2 cellular contexts compared by ENCODE assay signal in the genomic region with DNA sequence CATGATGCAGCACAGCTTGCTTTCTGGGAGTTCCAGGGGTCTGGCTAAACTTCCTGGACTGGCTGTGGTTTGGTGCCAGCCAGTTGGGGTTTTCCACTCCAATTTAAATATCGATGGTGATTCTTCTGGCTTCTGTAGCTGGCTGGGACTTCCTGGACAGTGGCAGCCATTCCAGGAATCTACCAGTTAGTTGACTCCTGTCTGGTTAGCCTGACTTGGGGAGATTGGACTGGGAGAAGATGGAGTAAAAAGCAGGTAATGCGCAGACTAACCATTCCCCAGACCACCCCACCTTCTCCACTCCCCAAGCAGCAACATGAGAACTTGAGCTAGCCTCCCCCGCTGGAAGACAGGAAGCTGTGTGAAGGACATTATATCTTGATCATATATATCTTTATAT.
TF ChIP-seq lines count a peak whose summit lies in the region.

No MANE protein-coding gene starts in this region.

TF ChIP-seq in HCT116, 20 proteins besides CTCF, POLR2A, EP300 and RAD21:
- no peak for TF ChIP-seq SP1 (IDR thresholded peaks at IDR 0.05; ENCODE audit: low read depth)
- TF ChIP-seq POLR2AphosphoS5 (IDR thresholded peaks at IDR 0.05; ENCODE audit: low read depth, low read length): no peak
- TF ChIP-seq ZNF274 (IDR thresholded peaks at IDR 0.05; ENCODE audit: low read depth, low read length): no peak
- TF ChIP-seq YY1 (IDR thresholded peaks at IDR 0.05; ENCODE audit: extremely low read depth, insufficient replicate concordance, low read depth, low read length): no peak
- TF ChIP-seq EZH2 (IDR thresholded peaks at IDR 0.05): no peak
- TF ChIP-seq, protein P1, sequence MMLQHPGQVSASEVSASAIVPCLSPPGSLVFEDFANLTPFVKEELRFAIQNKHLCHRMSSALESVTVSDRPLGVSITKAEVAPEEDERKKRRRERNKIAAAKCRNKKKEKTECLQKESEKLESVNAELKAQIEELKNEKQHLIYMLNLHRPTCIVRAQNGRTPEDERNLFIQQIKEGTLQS (IDR thresholded peaks at IDR 0.05): no peak
- no peak for TF ChIP-seq CEBPB (IDR thresholded peaks at IDR 0.05; ENCODE audit: low read depth)
- TF ChIP-seq JUND (IDR thresholded peaks at IDR 0.05): no peak
- no peak for TF ChIP-seq SRF (IDR thresholded peaks at IDR 0.05; ENCODE audit: low read depth)
- TF ChIP-seq, protein P2, sequence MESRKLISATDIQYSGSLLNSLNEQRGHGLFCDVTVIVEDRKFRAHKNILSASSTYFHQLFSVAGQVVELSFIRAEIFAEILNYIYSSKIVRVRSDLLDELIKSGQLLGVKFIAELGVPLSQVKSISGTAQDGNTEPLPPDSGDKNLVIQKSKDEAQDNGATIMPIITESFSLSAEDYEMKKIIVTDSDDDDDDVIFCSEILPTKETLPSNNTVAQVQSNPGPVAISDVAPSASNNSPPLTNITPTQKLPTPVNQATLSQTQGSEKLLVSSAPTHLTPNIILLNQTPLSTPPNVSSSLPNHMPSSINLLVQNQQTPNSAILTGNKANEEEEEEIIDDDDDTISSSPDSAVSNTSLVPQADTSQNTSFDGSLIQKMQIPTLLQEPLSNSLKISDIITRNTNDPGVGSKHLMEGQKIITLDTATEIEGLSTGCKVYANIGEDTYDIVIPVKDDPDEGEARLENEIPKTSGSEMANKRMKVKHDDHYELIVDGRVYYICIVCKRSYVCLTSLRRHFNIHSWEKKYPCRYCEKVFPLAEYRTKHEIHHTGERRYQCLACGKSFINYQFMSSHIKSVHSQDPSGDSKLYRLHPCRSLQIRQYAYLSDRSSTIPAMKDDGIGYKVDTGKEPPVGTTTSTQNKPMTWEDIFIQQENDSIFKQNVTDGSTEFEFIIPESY (IDR thresholded peaks at IDR 0.05; ENCODE audit: extremely low read depth, insufficient replicate concordance, low read length): no peak
- TF ChIP-seq EGR1 (IDR thresholded peaks at IDR 0.05; ENCODE audit: low read depth): no peak
- no peak for TF ChIP-seq EZH2phosphoT487 (IDR thresholded peaks at IDR 0.05; ENCODE audit: borderline replicate concordance)
- TF ChIP-seq ELF1 (IDR thresholded peaks at IDR 0.05; ENCODE audit: borderline replicate concordance, low read depth): no peak

TF ChIP-seq in K562, 482 proteins besides CTCF, POLR2A, EP300 and RAD21:
- TF ChIP-seq, protein P3, sequence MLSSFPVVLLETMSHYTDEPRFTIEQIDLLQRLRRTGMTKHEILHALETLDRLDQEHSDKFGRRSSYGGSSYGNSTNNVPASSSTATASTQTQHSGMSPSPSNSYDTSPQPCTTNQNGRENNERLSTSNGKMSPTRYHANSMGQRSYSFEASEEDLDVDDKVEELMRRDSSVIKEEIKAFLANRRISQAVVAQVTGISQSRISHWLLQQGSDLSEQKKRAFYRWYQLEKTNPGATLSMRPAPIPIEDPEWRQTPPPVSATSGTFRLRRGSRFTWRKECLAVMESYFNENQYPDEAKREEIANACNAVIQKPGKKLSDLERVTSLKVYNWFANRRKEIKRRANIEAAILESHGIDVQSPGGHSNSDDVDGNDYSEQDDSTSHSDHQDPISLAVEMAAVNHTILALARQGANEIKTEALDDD (IDR thresholded peaks at IDR 0.05): peak; percentile 74; the same call in 1 of the 2 replicates
- TF ChIP-seq SP2 (IDR thresholded peaks at IDR 0.05; ENCODE audit: extremely low read depth, low read depth, low read length, poor library complexity, severe bottlenecking) (no peak), SUPT5H (IDR thresholded peaks at IDR 0.05) (no peak), YY1 (IDR thresholded peaks at IDR 0.05; ENCODE audit: borderline replicate concordance in 1 of 3, control insufficient read depth in 1 of 3, extremely low read depth in 1 of 3, insufficient read depth in 3 of 3, insufficient read length in 1 of 3, insufficient replicate concordance in 2 of 3, low read depth in 1 of 3, low read length in 2 of 3) (peak in 1 of 3 experiments; percentile 14), PHB2 (IDR thresholded peaks at IDR 0.05; ENCODE audit: low read depth) (no peak), ZNF707 (CRISPR knock-in tag; conservative IDR thresholded peaks at IDR 0.05) (no peak), PRPF4 (IDR thresholded peaks at IDR 0.05; ENCODE audit: insufficient read depth, low read depth, low read length, poor library complexity, severe bottlenecking) (no peak), CSDE1 (IDR thresholded peaks at IDR 0.05) (no peak), FOXJ2 (tag; IDR thresholded peaks at IDR 0.05) (no peak)
- TF ChIP-seq, protein P4, sequence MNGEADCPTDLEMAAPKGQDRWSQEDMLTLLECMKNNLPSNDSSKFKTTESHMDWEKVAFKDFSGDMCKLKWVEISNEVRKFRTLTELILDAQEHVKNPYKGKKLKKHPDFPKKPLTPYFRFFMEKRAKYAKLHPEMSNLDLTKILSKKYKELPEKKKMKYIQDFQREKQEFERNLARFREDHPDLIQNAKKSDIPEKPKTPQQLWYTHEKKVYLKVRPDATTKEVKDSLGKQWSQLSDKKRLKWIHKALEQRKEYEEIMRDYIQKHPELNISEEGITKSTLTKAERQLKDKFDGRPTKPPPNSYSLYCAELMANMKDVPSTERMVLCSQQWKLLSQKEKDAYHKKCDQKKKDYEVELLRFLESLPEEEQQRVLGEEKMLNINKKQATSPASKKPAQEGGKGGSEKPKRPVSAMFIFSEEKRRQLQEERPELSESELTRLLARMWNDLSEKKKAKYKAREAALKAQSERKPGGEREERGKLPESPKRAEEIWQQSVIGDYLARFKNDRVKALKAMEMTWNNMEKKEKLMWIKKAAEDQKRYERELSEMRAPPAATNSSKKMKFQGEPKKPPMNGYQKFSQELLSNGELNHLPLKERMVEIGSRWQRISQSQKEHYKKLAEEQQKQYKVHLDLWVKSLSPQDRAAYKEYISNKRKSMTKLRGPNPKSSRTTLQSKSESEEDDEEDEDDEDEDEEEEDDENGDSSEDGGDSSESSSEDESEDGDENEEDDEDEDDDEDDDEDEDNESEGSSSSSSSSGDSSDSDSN (IDR thresholded peaks at IDR 0.05; ENCODE audit: borderline replicate concordance in 1 of 2, low read depth in 2 of 2, low read length in 2 of 2): peak in 1 of 2 experiments; percentile 67; a peak in 1 of 4 replicates
- TF ChIP-seq, protein P5, sequence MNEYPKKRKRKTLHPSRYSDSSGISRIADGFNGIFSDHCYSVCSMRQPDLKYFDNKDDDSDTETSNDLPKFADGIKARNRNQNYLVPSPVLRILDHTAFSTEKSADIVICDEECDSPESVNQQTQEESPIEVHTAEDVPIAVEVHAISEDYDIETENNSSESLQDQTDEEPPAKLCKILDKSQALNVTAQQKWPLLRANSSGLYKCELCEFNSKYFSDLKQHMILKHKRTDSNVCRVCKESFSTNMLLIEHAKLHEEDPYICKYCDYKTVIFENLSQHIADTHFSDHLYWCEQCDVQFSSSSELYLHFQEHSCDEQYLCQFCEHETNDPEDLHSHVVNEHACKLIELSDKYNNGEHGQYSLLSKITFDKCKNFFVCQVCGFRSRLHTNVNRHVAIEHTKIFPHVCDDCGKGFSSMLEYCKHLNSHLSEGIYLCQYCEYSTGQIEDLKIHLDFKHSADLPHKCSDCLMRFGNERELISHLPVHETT (CRISPR knock-in tag; conservative IDR thresholded peaks at IDR 0.05 in 1 of 2, IDR thresholded peaks at IDR 0.05 in 1 of 2): peak in 1 of 2 experiments; percentile 44; a peak in 1 of 4 replicates
- TF ChIP-seq, protein P6, sequence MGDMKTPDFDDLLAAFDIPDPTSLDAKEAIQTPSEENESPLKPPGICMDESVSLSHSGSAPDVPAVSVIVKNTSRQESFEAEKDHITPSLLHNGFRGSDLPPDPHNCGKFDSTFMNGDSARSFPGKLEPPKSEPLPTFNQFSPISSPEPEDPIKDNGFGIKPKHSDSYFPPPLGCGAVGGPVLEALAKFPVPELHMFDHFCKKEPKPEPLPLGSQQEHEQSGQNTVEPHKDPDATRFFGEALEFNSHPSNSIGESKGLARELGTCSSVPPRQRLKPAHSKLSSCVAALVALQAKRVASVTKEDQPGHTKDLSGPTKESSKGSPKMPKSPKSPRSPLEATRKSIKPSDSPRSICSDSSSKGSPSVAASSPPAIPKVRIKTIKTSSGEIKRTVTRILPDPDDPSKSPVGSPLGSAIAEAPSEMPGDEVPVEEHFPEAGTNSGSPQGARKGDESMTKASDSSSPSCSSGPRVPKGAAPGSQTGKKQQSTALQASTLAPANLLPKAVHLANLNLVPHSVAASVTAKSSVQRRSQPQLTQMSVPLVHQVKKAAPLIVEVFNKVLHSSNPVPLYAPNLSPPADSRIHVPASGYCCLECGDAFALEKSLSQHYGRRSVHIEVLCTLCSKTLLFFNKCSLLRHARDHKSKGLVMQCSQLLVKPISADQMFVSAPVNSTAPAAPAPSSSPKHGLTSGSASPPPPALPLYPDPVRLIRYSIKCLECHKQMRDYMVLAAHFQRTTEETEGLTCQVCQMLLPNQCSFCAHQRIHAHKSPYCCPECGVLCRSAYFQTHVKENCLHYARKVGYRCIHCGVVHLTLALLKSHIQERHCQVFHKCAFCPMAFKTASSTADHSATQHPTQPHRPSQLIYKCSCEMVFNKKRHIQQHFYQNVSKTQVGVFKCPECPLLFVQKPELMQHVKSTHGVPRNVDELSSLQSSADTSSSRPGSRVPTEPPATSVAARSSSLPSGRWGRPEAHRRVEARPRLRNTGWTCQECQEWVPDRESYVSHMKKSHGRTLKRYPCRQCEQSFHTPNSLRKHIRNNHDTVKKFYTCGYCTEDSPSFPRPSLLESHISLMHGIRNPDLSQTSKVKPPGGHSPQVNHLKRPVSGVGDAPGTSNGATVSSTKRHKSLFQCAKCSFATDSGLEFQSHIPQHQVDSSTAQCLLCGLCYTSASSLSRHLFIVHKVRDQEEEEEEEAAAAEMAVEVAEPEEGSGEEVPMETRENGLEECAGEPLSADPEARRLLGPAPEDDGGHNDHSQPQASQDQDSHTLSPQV (IDR thresholded peaks at IDR 0.05): 0 out of 2 replicates have a peak, but pooled peaks have one; percentile 35
- TF ChIP-seq, protein P7, sequence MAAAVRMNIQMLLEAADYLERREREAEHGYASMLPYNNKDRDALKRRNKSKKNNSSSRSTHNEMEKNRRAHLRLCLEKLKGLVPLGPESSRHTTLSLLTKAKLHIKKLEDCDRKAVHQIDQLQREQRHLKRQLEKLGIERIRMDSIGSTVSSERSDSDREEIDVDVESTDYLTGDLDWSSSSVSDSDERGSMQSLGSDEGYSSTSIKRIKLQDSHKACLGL (CRISPR knock-in tag; IDR thresholded peaks at IDR 0.05; ENCODE audit: borderline replicate concordance, poor library complexity, severe bottlenecking): no peak
- TF ChIP-seq, protein P8, sequence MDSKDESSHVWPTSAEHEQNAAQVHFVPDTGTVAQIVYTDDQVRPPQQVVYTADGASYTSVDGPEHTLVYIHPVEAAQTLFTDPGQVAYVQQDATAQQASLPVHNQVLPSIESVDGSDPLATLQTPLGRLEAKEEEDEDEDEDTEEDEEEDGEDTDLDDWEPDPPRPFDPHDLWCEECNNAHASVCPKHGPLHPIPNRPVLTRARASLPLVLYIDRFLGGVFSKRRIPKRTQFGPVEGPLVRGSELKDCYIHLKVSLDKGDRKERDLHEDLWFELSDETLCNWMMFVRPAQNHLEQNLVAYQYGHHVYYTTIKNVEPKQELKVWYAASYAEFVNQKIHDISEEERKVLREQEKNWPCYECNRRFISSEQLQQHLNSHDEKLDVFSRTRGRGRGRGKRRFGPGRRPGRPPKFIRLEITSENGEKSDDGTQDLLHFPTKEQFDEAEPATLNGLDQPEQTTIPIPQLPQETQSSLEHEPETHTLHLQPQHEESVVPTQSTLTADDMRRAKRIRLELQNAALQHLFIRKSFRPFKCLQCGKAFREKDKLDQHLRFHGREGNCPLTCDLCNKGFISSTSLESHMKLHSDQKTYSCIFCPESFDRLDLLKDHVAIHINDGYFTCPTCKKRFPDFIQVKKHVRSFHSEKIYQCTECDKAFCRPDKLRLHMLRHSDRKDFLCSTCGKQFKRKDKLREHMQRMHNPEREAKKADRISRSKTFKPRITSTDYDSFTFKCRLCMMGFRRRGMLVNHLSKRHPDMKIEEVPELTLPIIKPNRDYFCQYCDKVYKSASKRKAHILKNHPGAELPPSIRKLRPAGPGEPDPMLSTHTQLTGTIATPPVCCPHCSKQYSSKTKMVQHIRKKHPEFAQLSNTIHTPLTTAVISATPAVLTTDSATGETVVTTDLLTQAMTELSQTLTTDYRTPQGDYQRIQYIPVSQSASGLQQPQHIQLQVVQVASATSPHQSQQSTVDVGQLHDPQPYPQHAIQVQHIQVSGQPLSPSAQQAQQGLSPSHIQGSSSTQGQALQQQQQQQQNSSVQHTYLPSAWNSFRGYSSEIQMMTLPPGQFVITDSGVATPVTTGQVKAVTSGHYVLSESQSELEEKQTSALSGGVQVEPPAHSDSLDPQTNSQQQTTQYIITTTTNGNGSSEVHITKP (IDR thresholded peaks at IDR 0.05; ENCODE audit: partially characterized antibody): peak; percentile 26
TF ChIP-seq in K562: peak in this region for 6.
